8 cellular contexts compared by ENCODE assay signal in genomic region chr9:129459550-129460322, GRCh38.
A peak's percentile ranks its signal among the peaks of the same experiment; 100 is the strongest.
DNase-seq lines count a peak whose midpoint lies in the region; ATAC-seq, FAIRE-seq and TF ChIP-seq lines count a peak whose summit lies in the region.

No MANE protein-coding gene starts in this region.

- no peaks in the 10 kb centered on the region for H3K79me2 ChIP-seq in PC-9 (ENCODE audit: low read depth)

- POLR2A ChIA-PET in PC-9 (lab: Charles Lee; ENCODE audit: unreplicated experiment): interaction anchor here (0.5 to 1.2 kb wide), 9 partner anchors 22 to 320 kb away, joined by 3 to 27 read pairs (median 5); partner anchors contain the start of gene IER5L

- DNase-seq in D721Med (ENCODE audit: insufficient read length, low spot score): peak; percentile 92
- peak in 1 of 3 donors; percentile 21 for DNase-seq in T-helper 17 cell
- DNase-seq in sciatic nerve (ENCODE audit: low spot score): no peak
- no peak for DNase-seq in PC-9
- no peak for DNase-seq in SK-N-DZ (ENCODE audit: low spot score)

- WGBS in esophagus, 2 donors: 19 to 27% methylated on average over 23 to 29 of the region's 29 CpGs

- H3K27me3 ChIP-seq in esophagus (ENCODE audit: control insufficient read depth in 1 of 2, insufficient read depth in 2 of 2, low read length in 2 of 2) (no peaks in the 10 kb centered on the region), PC-9 (ENCODE audit: insufficient read depth, low read depth) (no peaks in the 10 kb centered on the region)

- H3K4me3 ChIP-seq in esophagus (ENCODE audit: low read depth in 1 of 2, low read length in 2 of 2): no peak overlapping the region
- no peak overlapping the region for H3K4me3 ChIP-seq in PC-9

- intact Hi-C loops in sciatic nerve (cut with DNase I) (loop anchor here (2.0 kb wide), 1 partner anchor 45 kb away; no protein-coding TSS in a partner anchor), PC-9 (cut with micrococcal nuclease; ENCODE audit: unreplicated experiment) (loop anchor here (1.0 to 2.0 kb wide), 2 partner anchors 23 to 76 kb away; no protein-coding TSS in a partner anchor)

- no peaks in the 10 kb centered on the region for H3K36me3 Mint-ChIP-seq in T-helper 17 cell (ENCODE audit: low read depth)

- FAIRE-seq in D721Med (lab: Jason Lieb, UNC): no peak

- CTCF ChIA-PET in PC-9 (lab: Charles Lee): interaction anchor here (0.7 to 1.2 kb wide), 2 partner anchors 286 to 293 kb away, joined by 3 to 7 read pairs; no protein-coding TSS in a partner anchor

- no peak overlapping the region for H2AFZ ChIP-seq in PC-9

- H3K27ac ChIP-seq in esophagus (ENCODE audit: low read depth in 2 of 2, low read length in 1 of 2) (peak overlapping the region; percentile 50 to 62), PC-9 (no peak overlapping the region)

- H3K4me1 Mint-ChIP-seq in T-helper 17 cell: peaks cover 20% of the 10 kb centered on the region

- no peaks in the 10 kb centered on the region for H3K9me3 ChIP-seq in T-helper 17 cell (ENCODE audit: control insufficient read depth, low read length, poor library complexity, severe bottlenecking)
- H3K9me3 ChIP-seq in esophagus (ENCODE audit: control insufficient read depth in 2 of 2, insufficient read depth in 1 of 2, low read depth in 1 of 2, low read length in 1 of 2): no peaks in the 10 kb centered on the region
- no peaks in the 10 kb centered on the region for H3K9me3 ChIP-seq in PC-9 (ENCODE audit: insufficient read depth, low read depth)

- H3K4me1 ChIP-seq in esophagus (ENCODE audit: control insufficient read depth in 2 of 2, insufficient read depth in 2 of 2, low read length in 1 of 2): peaks cover 11 to 18% of the 10 kb centered on the region in 2 donors
- peaks cover 42% of the 10 kb centered on the region for H3K4me1 ChIP-seq in PC-9 (replicated peaks; ENCODE audit: insufficient read depth)

- peaks cover 16% of the 10 kb centered on the region for H3F3A ChIP-seq in PC-9 (ENCODE audit: insufficient read depth, low read depth)

- H3K27ac Mint-ChIP-seq in T-helper 17 cell: peak overlapping the region; percentile 94

- peak; percentile 11 for ATAC-seq in T-helper 17 cell
- ATAC-seq in sciatic nerve: peak; percentile 47
- ATAC-seq in GM21786 (IDR thresholded peaks at IDR 0.05; ENCODE audit: unreplicated experiment): no peak
- ATAC-seq in GM21723 (IDR thresholded peaks at IDR 0.05; ENCODE audit: unreplicated experiment): no peak

- TF ChIP-seq CTCF in D721Med (IDR thresholded peaks at IDR 0.05; ENCODE audit: insufficient read depth, missing control alignments): no peak
- TF ChIP-seq CTCF in PC-9 (conservative IDR thresholded peaks at IDR 0.05): no peak

- no peaks in the 10 kb centered on the region for H4K20me1 ChIP-seq in PC-9 (ENCODE audit: insufficient read depth)

- H3K27me3 Mint-ChIP-seq in T-helper 17 cell: no peaks in the 10 kb centered on the region

- no peak overlapping the region for H3K4me2 ChIP-seq in PC-9

- no TSS peak for BruUV-seq in PC-9 (replicated peaks; lab: Mats Ljungman, UMichigan)

- no peaks in the 10 kb centered on the region for H3K9me2 ChIP-seq in PC-9 (ENCODE audit: insufficient read depth)

- H3K36me3 ChIP-seq in esophagus (ENCODE audit: control insufficient read depth in 2 of 2, insufficient read depth in 2 of 2, low read length in 1 of 2) (no peaks in the 10 kb centered on the region), PC-9 (ENCODE audit: low read depth) (no peaks in the 10 kb centered on the region)

- H3K4me3 Mint-ChIP-seq in T-helper 17 cell: peak overlapping the region; percentile 87

Comparison
In these comparisons a context has a peak if more than half of its experiments do, and no peak if none do; other contexts are left out.
1. ATAC-seq: peak in T-helper 17 cell (single experiment) and sciatic nerve (single experiment); none in GM21786 (single experiment) and GM21723 (single experiment).